Comparison of ENCODE assay signal across 12 cellular contexts in genomic region chr12:65891219-65891618, GRCh38.
A peak's percentile ranks its signal among the peaks of the same experiment; 100 is the strongest.
DNase-seq lines count a peak whose midpoint lies in the region; ATAC-seq, FAIRE-seq and TF ChIP-seq lines count a peak whose summit lies in the region.
"Had no signal": no experiment of that assay in that cellular context is flagged by ENCODE, and none has a peak within 500 bp of the region (broad histone marks: within the 10 kb centered on the region; RNA-seq: fewer than 3 reads in every experiment).

No MANE protein-coding gene starts in this region.

- intact Hi-C loops in HCT116 (cut with micrococcal nuclease) (no loop called here), stomach (cut with DNase I; ENCODE audit: low total_unique reads) (no loop called here)

- ATAC-seq in A549 (0 out of 6 replicates have a peak, but pooled peaks of 1 of the 2 experiments have one; percentile 4), HCT116 (no peak), HG03520 (IDR thresholded peaks at IDR 0.05; ENCODE audit: unreplicated experiment) (no peak), HG03442 (IDR thresholded peaks at IDR 0.05; ENCODE audit: unreplicated experiment) (no peak)

- H3K27ac ChIP-seq in A549 (peak overlapping the region; percentile 49 to 74; a peak in 5 of 6 replicates), HCT116 (ENCODE audit: low read depth, low read length) (peak overlapping the region; percentile 83), stomach (peak overlapping the region in 1 of 5 donors; percentile 58)

- H4K20me1 ChIP-seq in HCT116 (ENCODE audit: insufficient read depth) = no peaks in the 10 kb centered on the region

- peak overlapping the region; percentile 83 for H3K4me2 ChIP-seq in A549
- H3K4me2 ChIP-seq in HCT116 (ENCODE audit: low read length) = peak overlapping the region; percentile 59

- CTCF ChIA-PET in A549 (lab: Yijun Ruan, JAX) = no interaction called here
- CTCF ChIA-PET in HCT116 (lab: Charles Lee) = no interaction called here

- WGBS in A549 (ENCODE audit: missing lambda C conversion rate) = 91% methylated on average over 4 of the region's 4 CpGs
- WGBS in stomach, 5 donors = 83 to 94% (median 91%) methylated on average over 4 of the region's 4 CpGs

- RAD21 ChIA-PET in HCT116 (lab: Charles Lee; ENCODE audit: low non-redundant PET in 1 of 2, low total read pairs in 2 of 2, uncharacterized antibody in 2 of 2, unreplicated experiment in 2 of 2) = no interaction called here

- TF ChIP-seq POLR2A in A549 (IDR thresholded peaks at IDR 0.05; ENCODE audit: low read length) = no peak
- TF ChIP-seq POLR2A in HCT116 (IDR thresholded peaks at IDR 0.05; ENCODE audit: borderline replicate concordance, extremely low read depth, insufficient read depth, insufficient read length) = no peak
- no peak for TF ChIP-seq POLR2A in stomach (IDR thresholded peaks at IDR 0.05)

- POLR2A ChIA-PET in A549 (lab: Yijun Ruan, JAX) = no interaction called here
- POLR2A ChIA-PET in HCT116 (lab: Charles Lee) = no interaction called here

- DNase-seq in A549 (ENCODE audit: low read depth in 1 of 2, low spot score in 1 of 2) = no peak
- DNase-seq in HCT116 (ENCODE audit: low read depth, low spot score) = no peak
- peak; percentile 47 for DNase-seq in astrocyte of the cerebellum (ENCODE audit: low read depth)
- peak; percentile 54 for DNase-seq in iris pigment epithelial cell (ENCODE audit: low read depth)
- DNase-seq in SW480 (ENCODE audit: low spot score) = no peak
- no peak for DNase-seq in stomach
- DNase-seq: activated naive CD8-positive, alpha-beta T cell treated with anti-CD3 and anti-CD28 coated beads, Interleukin-2, amount 10 ng/mL, durations not matched to agents 7 days and 5 days; NCI-H1694 treated with DMSO at 0.1 percent for 48 hours; T-helper 1 cell had no signal

- FAIRE-seq in A549 (lab: Jason Lieb, UNC) = no peak

- peaks cover 99% of the 10 kb centered on the region for H3K79me2 ChIP-seq in HCT116 (ENCODE audit: insufficient read depth, low read length)

- H3K9me3 ChIP-seq in A549 (no peaks in the 10 kb centered on the region), HCT116 (ENCODE audit: control insufficient read depth in 1 of 2, insufficient read depth in 1 of 2, low read depth in 1 of 2, low read length in 2 of 2) (no peaks in the 10 kb centered on the region), stomach (no peaks in the 10 kb centered on the region)
- H3K9me3 ChIP-seq: tibial artery had no signal

- TF ChIP-seq RAD21 in A549 (conservative IDR thresholded peaks at IDR 0.05 in 1 of 2, IDR thresholded peaks at IDR 0.05 in 1 of 2) (no peak), HCT116 (IDR thresholded peaks at IDR 0.05; ENCODE audit: low read depth) (no peak)

- TF ChIP-seq CTCF in A549 (IDR thresholded peaks at IDR 0.05) (no peak), HCT116 (IDR thresholded peaks at IDR 0.05 in 2 of 3, conservative IDR thresholded peaks at IDR 0.05 in 1 of 3; ENCODE audit: borderline replicate concordance in 1 of 3, insufficient read depth in 1 of 3, low read depth in 2 of 3, low read length in 2 of 3) (no peak), astrocyte of the cerebellum (IDR thresholded peaks at IDR 0.05; ENCODE audit: low read depth, low read length, missing control alignments) (no peak), stomach (IDR thresholded peaks at IDR 0.05) (no peak)

- no peaks in the 10 kb centered on the region for H3K9me2 ChIP-seq in HCT116 (ENCODE audit: insufficient read depth)

- TF ChIP-seq EP300 in A549 (IDR thresholded peaks at IDR 0.05) (no peak), stomach (IDR thresholded peaks at IDR 0.05) (no peak)

- H2AFZ ChIP-seq in HCT116 (ENCODE audit: low read depth, low read length, poor library complexity, severe bottlenecking) = no peak overlapping the region

- H3K4me3 ChIP-seq in A549 (no peak overlapping the region; the same call in 2 of the 3 replicates), HCT116 (replicated peaks in 1 of 2; ENCODE audit: low read depth in 1 of 2, low read length in 2 of 2) (peak overlapping the region in 1 of 2 experiments; percentile 10; a peak in 1 of 4 replicates), astrocyte of the cerebellum (ENCODE audit: low read depth, low read length) (no peak overlapping the region), stomach (no peak overlapping the region)
- H3K4me3 ChIP-seq: tibial artery had no signal

- H3K9ac ChIP-seq in HCT116 (ENCODE audit: low read length) = peak overlapping the region; percentile 53

- no peaks in the 10 kb centered on the region for H3K36me3 ChIP-seq in HCT116 (ENCODE audit: control insufficient read depth in 1 of 2, insufficient read depth in 2 of 2, low read length in 2 of 2)
- H3K36me3 ChIP-seq in stomach = no peaks in the 10 kb centered on the region
- H3K36me3 ChIP-seq: tibial artery had no signal

- H3K27me3 ChIP-seq in HCT116 (ENCODE audit: insufficient read depth, low read length) = no peaks in the 10 kb centered on the region
- no peaks in the 10 kb centered on the region for H3K27me3 ChIP-seq in stomach

- peaks cover 47% of the 10 kb centered on the region for H3K4me1 ChIP-seq in A549
- H3K4me1 ChIP-seq in HCT116 (ENCODE audit: control insufficient read depth in 1 of 2, insufficient read depth in 2 of 2, low read length in 2 of 2) = peaks cover 96 to 98% of the 10 kb centered on the region in 2 experiments
- peaks cover 8 to 30% (median 21%) of the 10 kb centered on the region in 4 donors for H3K4me1 ChIP-seq in stomach

- no TSS peak for BruUV-seq in HCT116 (replicated peaks; lab: Mats Ljungman, UMichigan)

- in situ Hi-C loops in astrocyte of the cerebellum (cut with HindIII; ENCODE audit: low sequenced_read_pairs) = no loop called here

TF ChIP-seq in A549, 52 proteins besides CTCF, POLR2A, EP300 and RAD21 (continues in another document):
- TF ChIP-seq CEBPB (IDR thresholded peaks at IDR 0.05) (no peak), HDAC2 (IDR thresholded peaks at IDR 0.05) (no peak), SMC3 (IDR thresholded peaks at IDR 0.05) (no peak), HEYL (CRISPR knock-in tag; IDR thresholded peaks at IDR 0.05) (no peak), MAFK (IDR thresholded peaks at IDR 0.05; ENCODE audit: partially characterized antibody) (no peak), ZNF302 (CRISPR knock-in tag; IDR thresholded peaks at IDR 0.05) (no peak), TFCP2L1 (CRISPR knock-in tag; IDR thresholded peaks at IDR 0.05) (no peak), KDM5A (IDR thresholded peaks at IDR 0.05) (no peak), CHD4 (IDR thresholded peaks at IDR 0.05; ENCODE audit: borderline replicate concordance) (no peak), JUN (IDR thresholded peaks at IDR 0.05) (no peak), RNF2 (IDR thresholded peaks at IDR 0.05; ENCODE audit: borderline replicate concordance, low read depth) (no peak), POLR2AphosphoS2 (conservative IDR thresholded peaks at IDR 0.05; ENCODE audit: low read length) (no peak)
- TF ChIP-seq, protein P1, sequence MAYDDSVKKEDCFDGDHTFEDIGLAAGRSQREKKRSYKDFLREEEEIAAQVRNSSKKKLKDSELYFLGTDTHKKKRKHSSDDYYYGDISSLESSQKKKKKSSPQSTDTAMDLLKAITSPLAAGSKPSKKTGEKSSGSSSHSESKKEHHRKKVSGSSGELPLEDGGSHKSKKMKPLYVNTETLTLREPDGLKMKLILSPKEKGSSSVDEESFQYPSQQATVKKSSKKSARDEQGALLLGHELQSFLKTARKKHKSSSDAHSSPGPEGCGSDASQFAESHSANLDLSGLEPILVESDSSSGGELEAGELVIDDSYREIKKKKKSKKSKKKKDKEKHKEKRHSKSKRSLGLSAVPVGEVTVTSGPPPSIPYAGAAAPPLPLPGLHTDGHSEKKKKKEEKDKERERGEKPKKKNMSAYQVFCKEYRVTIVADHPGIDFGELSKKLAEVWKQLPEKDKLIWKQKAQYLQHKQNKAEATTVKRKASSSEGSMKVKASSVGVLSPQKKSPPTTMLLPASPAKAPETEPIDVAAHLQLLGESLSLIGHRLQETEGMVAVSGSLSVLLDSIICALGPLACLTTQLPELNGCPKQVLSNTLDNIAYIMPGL (CRISPR knock-in tag; IDR thresholded peaks at IDR 0.05; ENCODE audit: borderline replicate concordance) = no peak
- TF ChIP-seq, protein P2, sequence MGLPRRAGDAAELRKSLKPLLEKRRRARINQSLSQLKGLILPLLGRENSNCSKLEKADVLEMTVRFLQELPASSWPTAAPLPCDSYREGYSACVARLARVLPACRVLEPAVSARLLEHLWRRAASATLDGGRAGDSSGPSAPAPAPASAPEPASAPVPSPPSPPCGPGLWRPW (IDR thresholded peaks at IDR 0.05) = no peak

TF ChIP-seq in HCT116, 20 proteins besides CTCF, POLR2A, EP300 and RAD21:
- TF ChIP-seq SP1 (IDR thresholded peaks at IDR 0.05; ENCODE audit: low read depth) (peak; percentile 28; the same call in 1 of the 2 replicates), ATF3 (IDR thresholded peaks at IDR 0.05) (no peak), ZFX (IDR thresholded peaks at IDR 0.05) (no peak), CBX3 (IDR thresholded peaks at IDR 0.05; ENCODE audit: low read depth) (peak; percentile 12; the same call in 1 of the 2 replicates), SIN3A (IDR thresholded peaks at IDR 0.05; ENCODE audit: low read depth) (no peak; the same call in 1 of the 2 replicates)

Comparison
In these comparisons a context has a peak if more than half of its experiments do, and no peak if none do; other contexts are left out.
1. DNase-seq: peak in astrocyte of the cerebellum (single experiment) and iris pigment epithelial cell (single experiment); none in A549 (0 of 2), HCT116 (single experiment), SW480 (single experiment) and stomach (single experiment).